9 cellular contexts compared by ENCODE assay signal in genomic region chr12:50589650-50590435, GRCh38.
DNase-seq lines count a peak whose midpoint lies in the region; ATAC-seq, FAIRE-seq and TF ChIP-seq lines count a peak whose summit lies in the region.
"Had no signal": no experiment of that assay in that cellular context is flagged by ENCODE, and none has a peak within 500 bp of the region (broad histone marks: within the 10 kb centered on the region; RNA-seq: fewer than 3 reads in every experiment).

No MANE protein-coding gene starts in this region.

- H3K27ac Mint-ChIP-seq in dendritic cell treated with granulocyte-macrophage colony-stimulating factor and Interleukin-4, amounts not matched to agents 40 ng/mL and 50 ng/mL, for 4 days, result peak overlapping the region; percentile 32

- H3K27me3 Mint-ChIP-seq in dendritic cell treated with granulocyte-macrophage colony-stimulating factor and Interleukin-4, amounts not matched to agents 40 ng/mL and 50 ng/mL, for 4 days, result no peaks in the 10 kb centered on the region

- peaks cover 14% of the 10 kb centered on the region for H3K36me3 Mint-ChIP-seq in dendritic cell treated with granulocyte-macrophage colony-stimulating factor and Interleukin-4, amounts not matched to agents 40 ng/mL and 50 ng/mL, for 4 days (ENCODE audit: low read depth)

- peaks cover 46% of the 10 kb centered on the region for H3K4me1 Mint-ChIP-seq in dendritic cell treated with granulocyte-macrophage colony-stimulating factor and Interleukin-4, amounts not matched to agents 40 ng/mL and 50 ng/mL, for 4 days (ENCODE audit: low read depth)

- ATAC-seq in SK-N-SH treated with all-trans-retinoic acid at 6 μM for 48 hours, result peak; percentile 96

- DNase-seq in activated T-cell treated with anti-CD3 and anti-CD28 coated beads for 48 hours (ENCODE audit: low read depth) (peak; percentile 20), activated T-cell treated with anti-CD3 and anti-CD28 coated beads for 4 hours (no peak), D721Med (ENCODE audit: insufficient read length, low spot score) (no peak), DMS153 (lab: John Stamatoyannopoulos, UW) (no peak), GOT3 (lab: John Stamatoyannopoulos, UW) (no peak)
- DNase-seq in stimulated activated CD4-positive, alpha-beta T cell treated with anti-CD3 and anti-CD28 coated beads, Interleukin-4, amount 100 ng/mL, for 4 hours, result peak; percentile 10 to 18
- DNase-seq: NCI-H1105 treated with DMSO at 0.1 percent for 48 hours had no signal

- FAIRE-seq in D721Med (lab: Jason Lieb, UNC), result no peak

- intact Hi-C loops in dendritic cell treated with granulocyte-macrophage colony-stimulating factor and Interleukin-4, amounts not matched to agents 40 ng/mL and 50 ng/mL, for 4 days (cut with micrococcal nuclease), result no loop called here

- no peak for TF ChIP-seq CTCF in D721Med (IDR thresholded peaks at IDR 0.05; ENCODE audit: insufficient read depth, missing control alignments)

- no peak overlapping the region for H3K4me3 Mint-ChIP-seq in dendritic cell treated with granulocyte-macrophage colony-stimulating factor and Interleukin-4, amounts not matched to agents 40 ng/mL and 50 ng/mL, for 4 days

- no peaks in the 10 kb centered on the region for H3K9me3 Mint-ChIP-seq in dendritic cell treated with granulocyte-macrophage colony-stimulating factor and Interleukin-4, amounts not matched to agents 40 ng/mL and 50 ng/mL, for 4 days

TF ChIP-seq in SK-N-SH treated with all-trans-retinoic acid at 6 μM for 48 hours, 23 proteins besides CTCF, POLR2A, EP300 and RAD21:
- TF ChIP-seq ESRRG (CRISPR knock-in tag; IDR thresholded peaks at IDR 0.05) (no peak), ZC3H10 (CRISPR knock-in tag; IDR thresholded peaks at IDR 0.05) (no peak), SNAI2 (CRISPR knock-in tag; IDR thresholded peaks at IDR 0.05) (no peak), ISL1 (CRISPR knock-in tag; IDR thresholded peaks at IDR 0.05) (peak; percentile 60)

Comparison
In these comparisons a context has a peak if more than half of its experiments do, and no peak if none do; other contexts are left out.
1. DNase-seq: peak in activated T-cell treated with anti-CD3 and anti-CD28 coated beads for 48 hours (single experiment) and stimulated activated CD4-positive, alpha-beta T cell treated with anti-CD3 and anti-CD28 coated beads, Interleukin-4, amount 100 ng/mL, for 4 hours (2 of 2); none in activated T-cell treated with anti-CD3 and anti-CD28 coated beads for 4 hours (single experiment), D721Med (single experiment), DMS153 (single experiment) and GOT3 (single experiment).